In genomic region chr6:162941128-162941527, GRCh38 we compare ENCODE assay signal across 17 cellular contexts.
A peak's percentile ranks its signal among the peaks of the same experiment; 100 is the strongest.
DNase-seq lines count a peak whose midpoint lies in the region; ATAC-seq and TF ChIP-seq lines count a peak whose summit lies in the region.
"Had no signal": no experiment of that assay in that cellular context is flagged by ENCODE, and none has a peak within 500 bp of the region (broad histone marks: within the 10 kb centered on the region; RNA-seq: fewer than 3 reads in every experiment).

No MANE protein-coding gene starts in this region.

- DNase-seq in GM23338 (ENCODE audit: low spot score) (no peak), endodermal cell (no peak), mesenchymal stem cell (no peak), substantia nigra (lab: John Stamatoyannopoulos, UW) (peak in 1 of 49 donors; percentile 8), brain microvascular endothelial cell (no peak), T-helper 17 cell (no peak), NCI-H1930 (lab: John Stamatoyannopoulos, UW) (no peak), RWPE1 (ENCODE audit: low spot score) (no peak)
- DNase-seq: CD4-positive, CD25-positive, alpha-beta regulatory T cell; DMS53; GF-D8; GOT3; HCEC 1CT; HFFc6 had no signal

- H3F3A ChIP-seq in GM23338 (replicated peaks; ENCODE audit: low read depth): no peaks in the 10 kb centered on the region

- H3K9ac ChIP-seq in endodermal cell (ENCODE audit: extremely low read depth, low read length, poor library complexity, severe bottlenecking) (no peak overlapping the region), mesenchymal stem cell (ENCODE audit: low read length) (peak overlapping the region; percentile 0)
- H3K9ac ChIP-seq: BLaER1 had no signal

- no peaks in the 10 kb centered on the region for H3K27me3 Mint-ChIP-seq in GM23338 (ENCODE audit: insufficient read depth, low read depth, poor library complexity)
- no peaks in the 10 kb centered on the region for H3K27me3 Mint-ChIP-seq in endodermal cell (ENCODE audit: insufficient read depth)
- no peaks in the 10 kb centered on the region for H3K27me3 Mint-ChIP-seq in T-helper 17 cell
- H3K27me3 Mint-ChIP-seq: CD4-positive, CD25-positive, alpha-beta regulatory T cell had no signal

- no peak overlapping the region for H2BK12ac ChIP-seq in mesenchymal stem cell (ENCODE audit: low read length in 2 of 2)

- H3K36me3 Mint-ChIP-seq in GM23338 (ENCODE audit: low read depth) (no peaks in the 10 kb centered on the region), endodermal cell (ENCODE audit: low read depth) (no peaks in the 10 kb centered on the region), T-helper 17 cell (ENCODE audit: low read depth) (no peaks in the 10 kb centered on the region)

- 69 to 85% methylated on average over 7 to 8 of the region's 8 CpGs for WGBS in endodermal cell (ENCODE audit: insufficient coverage in 1 of 2, insufficient read length in 1 of 2), 2 experiments
- WGBS in mesenchymal stem cell: 74% methylated on average over 8 of the region's 8 CpGs

- H3K4me3 ChIP-seq in GM23338 (no peak overlapping the region), endodermal cell (ENCODE audit: low read length) (no peak overlapping the region), mesenchymal stem cell (ENCODE audit: insufficient read depth in 1 of 2, low read depth in 1 of 2, low read length in 2 of 2) (no peak overlapping the region), brain microvascular endothelial cell (ENCODE audit: low read depth, low read length) (no peak overlapping the region)
- H3K4me3 ChIP-seq: A549, BLaER1 had no signal

- H3K4me1 ChIP-seq in GM23338 (ENCODE audit: insufficient read depth) (0 out of 2 replicates have a peak, but pooled peaks cover 3% of the 10 kb centered on the region), endodermal cell (ENCODE audit: control insufficient read depth, insufficient read depth, low read length) (no peaks in the 10 kb centered on the region), mesenchymal stem cell (ENCODE audit: control insufficient read depth, insufficient read depth, low read depth, low read length) (peaks cover 6% of the 10 kb centered on the region)
- H3K4me1 ChIP-seq: A549, BLaER1 had no signal

- H3K79me1 ChIP-seq in mesenchymal stem cell (replicated peaks; ENCODE audit: low read length, poor library complexity, severe bottlenecking): no peaks in the 10 kb centered on the region

- in situ Hi-C loops in brain microvascular endothelial cell (cut with HindIII; ENCODE audit: low pct_ligation_motif_present, low sequenced_read_pairs): no loop called here

- H3K27me3 ChIP-seq in GM23338 (ENCODE audit: insufficient read depth): no peaks in the 10 kb centered on the region
- no peaks in the 10 kb centered on the region for H3K27me3 ChIP-seq in endodermal cell (ENCODE audit: control insufficient read depth, insufficient read depth, low read length, poor library complexity, severe bottlenecking)
- H3K27me3 ChIP-seq in mesenchymal stem cell (ENCODE audit: control insufficient read depth in 1 of 2, insufficient read depth in 1 of 2, low read length in 2 of 2): no peaks in the 10 kb centered on the region
- no peaks in the 10 kb centered on the region for H3K27me3 ChIP-seq in brain microvascular endothelial cell (replicated peaks)
- H3K27me3 ChIP-seq: BLaER1 had no signal

- H2AFZ ChIP-seq in GM23338 (peak overlapping the region; percentile 75), mesenchymal stem cell (ENCODE audit: low read depth, low read length) (no peak overlapping the region)

- H3K4me2 ChIP-seq in GM23338: no peak overlapping the region
- no peak overlapping the region for H3K4me2 ChIP-seq in mesenchymal stem cell (ENCODE audit: low read length, poor library complexity, severe bottlenecking)
- H3K4me2 ChIP-seq: A549, BLaER1 had no signal

- H3K18ac ChIP-seq in mesenchymal stem cell (ENCODE audit: low read depth in 1 of 2, low read length in 2 of 2): no peak overlapping the region

- CTCF ChIA-PET in RWPE1 (lab: Yijun Ruan, JAX): no interaction called here

- H3K27ac Mint-ChIP-seq in GM23338: no peak overlapping the region
- H3K27ac Mint-ChIP-seq in endodermal cell: no peak overlapping the region
- no peak overlapping the region for H3K27ac Mint-ChIP-seq in T-helper 17 cell
- H3K27ac Mint-ChIP-seq: CD4-positive, CD25-positive, alpha-beta regulatory T cell; HFFc6 had no signal

- ATAC-seq in GM23338 (no peak), T-helper 17 cell (no peak)
- ATAC-seq: A549, HepG2 had no signal

- no peaks in the 10 kb centered on the region for H3K79me2 ChIP-seq in GM23338 (replicated peaks; ENCODE audit: insufficient read depth)

- H3K9me3 Mint-ChIP-seq in GM23338 (no peaks in the 10 kb centered on the region), endodermal cell (no peaks in the 10 kb centered on the region)

- H4K91ac ChIP-seq in mesenchymal stem cell (ENCODE audit: low read length): no peak overlapping the region

- no peak overlapping the region for H3K23ac ChIP-seq in mesenchymal stem cell (ENCODE audit: low read length in 2 of 2)

- no peaks in the 10 kb centered on the region for H3K9me2 ChIP-seq in GM23338 (ENCODE audit: insufficient read depth)

- H3K36me3 ChIP-seq in GM23338 (ENCODE audit: insufficient read depth) (no peaks in the 10 kb centered on the region), endodermal cell (ENCODE audit: control insufficient read depth, insufficient read depth, low read length) (no peaks in the 10 kb centered on the region), mesenchymal stem cell (ENCODE audit: control insufficient read depth in 1 of 2, insufficient read depth in 2 of 2, low read depth in 1 of 2, low read length in 2 of 2) (no peaks in the 10 kb centered on the region), brain microvascular endothelial cell (replicated peaks) (no peaks in the 10 kb centered on the region)
- H3K36me3 ChIP-seq: BLaER1 had no signal

- H2AK5ac ChIP-seq in mesenchymal stem cell (ENCODE audit: low read length, severe bottlenecking): no peak overlapping the region

- no peaks in the 10 kb centered on the region for H3K9me3 ChIP-seq in endodermal cell (ENCODE audit: control insufficient read depth, low read length)
- peaks cover 36% of the 10 kb centered on the region for H3K9me3 ChIP-seq in mesenchymal stem cell (ENCODE audit: control insufficient read depth, low read length)
- H3K9me3 ChIP-seq in T-helper 17 cell (ENCODE audit: control insufficient read depth, low read length, poor library complexity, severe bottlenecking): peaks cover 7% of the 10 kb centered on the region
- H3K9me3 ChIP-seq: A549 had no signal

- TF ChIP-seq CTCF in GM23338 (conservative IDR thresholded peaks at IDR 0.05; ENCODE audit: low read depth in 2 of 2): no peak
- TF ChIP-seq CTCF in endodermal cell (conservative IDR thresholded peaks at IDR 0.05): no peak
- TF ChIP-seq CTCF in brain microvascular endothelial cell (IDR thresholded peaks at IDR 0.05; ENCODE audit: low read depth, low read length, missing control alignments): no peak
- no peak for TF ChIP-seq CTCF in RWPE1 (conservative IDR thresholded peaks at IDR 0.05; ENCODE audit: low read depth)

- no peaks in the 10 kb centered on the region for H4K20me1 ChIP-seq in GM23338 (replicated peaks; ENCODE audit: insufficient read depth)
- H4K20me1 ChIP-seq: BLaER1 had no signal

- no peak overlapping the region for H2BK120ac ChIP-seq in mesenchymal stem cell (ENCODE audit: low read depth, low read length)

- H4K8ac ChIP-seq in mesenchymal stem cell (ENCODE audit: low read length): no peak overlapping the region

- H3K14ac ChIP-seq in mesenchymal stem cell (ENCODE audit: low read length in 2 of 2): no peak overlapping the region

- H3K4me1 Mint-ChIP-seq in GM23338 (peaks cover 7% of the 10 kb centered on the region; the same call in 2 of the 3 replicates), endodermal cell (no peaks in the 10 kb centered on the region), T-helper 17 cell (no peaks in the 10 kb centered on the region)
- H3K4me1 Mint-ChIP-seq: CD4-positive, CD25-positive, alpha-beta regulatory T cell had no signal

- H3K4me3 Mint-ChIP-seq in GM23338: no peak overlapping the region
- H3K4me3 Mint-ChIP-seq in endodermal cell: no peak overlapping the region
- no peak overlapping the region for H3K4me3 Mint-ChIP-seq in T-helper 17 cell
- H3K4me3 Mint-ChIP-seq: CD4-positive, CD25-positive, alpha-beta regulatory T cell; HFFc6 had no signal

- H2BK5ac ChIP-seq in mesenchymal stem cell (ENCODE audit: low read depth, low read length, poor library complexity, severe bottlenecking): no peak overlapping the region

- POLR2A ChIA-PET in RWPE1 (lab: Yijun Ruan, JAX; ENCODE audit: low non-redundant PET): no interaction called here

- H3K27ac ChIP-seq in GM23338 (ENCODE audit: low read depth) (no peak overlapping the region), endodermal cell (ENCODE audit: low read depth, low read length) (peak overlapping the region; percentile 16), mesenchymal stem cell (ENCODE audit: low read length, poor library complexity, severe bottlenecking) (no peak overlapping the region), substantia nigra (ENCODE audit: low read depth, low read length, poor library complexity, severe bottlenecking) (peak overlapping the region; percentile 10), brain microvascular endothelial cell (no peak overlapping the region), RWPE1 (no peak overlapping the region)
- H3K27ac ChIP-seq: A549, BLaER1 had no signal

- no peak overlapping the region for H2BK15ac ChIP-seq in mesenchymal stem cell (ENCODE audit: low read depth, poor library complexity, severe bottlenecking)

- H3K4ac ChIP-seq in mesenchymal stem cell (ENCODE audit: low read depth in 1 of 2, low read length in 2 of 2): no peak overlapping the region

TF ChIP-seq in GM23338, 12 proteins besides CTCF, POLR2A, EP300 and RAD21 (continues in another document):
- TF ChIP-seq STAT1 (IDR thresholded peaks at IDR 0.05; ENCODE audit: unreplicated experiment): no peak

Comparison
In these comparisons a context has a peak if more than half of its experiments do, and no peak if none do; other contexts are left out.
1. H3K27ac ChIP-seq: peak in endodermal cell (single experiment) and substantia nigra (single experiment); none in GM23338 (single experiment), mesenchymal stem cell (single experiment), brain microvascular endothelial cell (single experiment) and RWPE1 (single experiment).